Comparison of ENCODE assay signal across 1 cellular context in genomic region chr6:104705095-104705707, GRCh38.
TF ChIP-seq lines count a peak whose summit lies in the region.

No MANE protein-coding gene starts in this region.

TF ChIP-seq in GM23338, 12 proteins besides CTCF, POLR2A, EP300 and RAD21 (continued from another document):
- TF ChIP-seq EZH2phosphoT487 (IDR thresholded peaks at IDR 0.05; ENCODE audit: unreplicated experiment) (no peak), REST (IDR thresholded peaks at IDR 0.05; ENCODE audit: unreplicated experiment) (no peak), ZNF114 (CRISPR knock-in tag; IDR thresholded peaks at IDR 0.05) (no peak), NANOG (IDR thresholded peaks at IDR 0.05; ENCODE audit: borderline replicate concordance) (no peak)
TF ChIP-seq in GM23338: peak in this region for 0.
